2 cellular contexts compared by ENCODE assay signal in the genomic region with DNA sequence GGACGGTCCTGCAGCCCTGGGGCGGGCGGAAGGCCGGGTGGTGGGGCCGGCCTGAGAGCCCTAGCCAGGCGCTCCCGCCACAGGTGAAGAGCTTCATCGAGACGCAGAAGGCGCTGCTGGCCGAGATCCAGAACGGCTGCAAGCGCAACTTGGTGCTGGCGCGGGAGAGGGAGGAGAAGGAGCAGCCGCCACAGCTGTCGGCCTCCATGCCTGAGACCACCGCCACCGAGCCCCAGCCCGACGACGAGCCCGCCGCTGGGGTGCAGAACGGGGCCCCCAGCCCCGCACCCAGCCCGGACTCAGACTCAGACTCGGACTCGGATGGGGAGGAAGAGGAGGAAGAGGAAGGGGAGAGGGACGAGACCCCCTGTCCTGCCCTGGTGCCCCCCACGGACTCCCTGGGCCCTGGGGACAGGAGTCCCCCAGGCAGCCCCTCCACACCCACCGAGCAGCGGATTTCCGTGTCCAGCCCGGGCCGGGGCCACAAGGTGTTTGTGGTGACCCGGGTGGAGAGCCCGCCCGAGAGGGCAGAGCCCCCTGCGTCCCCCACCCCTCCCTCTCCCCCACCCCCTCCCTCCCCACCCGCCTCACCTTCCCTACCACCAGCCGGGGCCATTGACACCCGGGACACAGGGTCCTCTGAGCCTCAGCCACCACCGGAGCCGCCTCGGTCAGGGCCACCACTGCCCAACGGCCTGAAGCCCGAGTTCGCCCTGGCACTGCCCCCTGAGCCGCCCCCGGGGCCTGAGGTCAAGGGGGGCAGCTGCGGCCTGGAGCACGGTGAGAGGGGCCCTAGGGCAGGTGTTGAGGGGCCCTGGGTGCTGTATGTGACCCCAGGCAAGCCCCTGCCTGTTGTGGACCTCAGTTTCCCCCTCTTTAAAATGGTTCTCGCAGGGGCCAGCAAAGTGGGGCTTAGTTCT.
TF ChIP-seq lines count a peak whose summit lies in the region.

No MANE protein-coding gene starts in this region.

TF ChIP-seq in HEK293, 187 proteins besides CTCF, POLR2A, EP300 and RAD21:
- TF ChIP-seq BCL11A (tag by site-specific recombination; IDR thresholded peaks at IDR 0.05; ENCODE audit: low read depth) (no peak), ZNF394 (tag by site-specific recombination; IDR thresholded peaks at IDR 0.05; ENCODE audit: borderline replicate concordance) (no peak), BCL11B (tag by site-specific recombination; IDR thresholded peaks at IDR 0.05; ENCODE audit: low read depth) (no peak)
- TF ChIP-seq, protein P1, sequence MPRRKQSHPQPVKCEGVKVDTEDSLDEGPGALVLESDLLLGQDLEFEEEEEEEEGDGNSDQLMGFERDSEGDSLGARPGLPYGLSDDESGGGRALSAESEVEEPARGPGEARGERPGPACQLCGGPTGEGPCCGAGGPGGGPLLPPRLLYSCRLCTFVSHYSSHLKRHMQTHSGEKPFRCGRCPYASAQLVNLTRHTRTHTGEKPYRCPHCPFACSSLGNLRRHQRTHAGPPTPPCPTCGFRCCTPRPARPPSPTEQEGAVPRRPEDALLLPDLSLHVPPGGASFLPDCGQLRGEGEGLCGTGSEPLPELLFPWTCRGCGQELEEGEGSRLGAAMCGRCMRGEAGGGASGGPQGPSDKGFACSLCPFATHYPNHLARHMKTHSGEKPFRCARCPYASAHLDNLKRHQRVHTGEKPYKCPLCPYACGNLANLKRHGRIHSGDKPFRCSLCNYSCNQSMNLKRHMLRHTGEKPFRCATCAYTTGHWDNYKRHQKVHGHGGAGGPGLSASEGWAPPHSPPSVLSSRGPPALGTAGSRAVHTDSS (tag by site-specific recombination; IDR thresholded peaks at IDR 0.05) = peak; percentile 54; the same call in 1 of the 2 replicates

TF ChIP-seq in H1, 55 proteins besides CTCF, POLR2A, EP300 and RAD21:
- TF ChIP-seq TEAD4 (IDR thresholded peaks at IDR 0.05; ENCODE audit: low read depth, low read length) (no peak), CBX5 (IDR thresholded peaks at IDR 0.05; ENCODE audit: low read depth, low read length) (no peak)
